ENCODE assay signal across 12 cellular contexts in genomic region chr5:66963559-66963971, GRCh38.
A peak's percentile ranks its signal among the peaks of the same experiment; 100 is the strongest.
DNase-seq lines count a peak whose midpoint lies in the region; ATAC-seq and TF ChIP-seq lines count a peak whose summit lies in the region.
"Had no signal": no experiment of that assay in that cellular context is flagged by ENCODE, and none has a peak within 500 bp of the region (broad histone marks: within the 10 kb centered on the region; RNA-seq: fewer than 3 reads in every experiment).

No MANE protein-coding gene starts in this region.

- peaks cover 6% of the 10 kb centered on the region for H3K27me3 Mint-ChIP-seq in activated T-cell treated with anti-CD3 and anti-CD28 coated beads, Interleukin-2, amount 50 U/mL, for 4 hours (ENCODE audit: low read depth)
- H3K27me3 Mint-ChIP-seq: IgD-negative memory B cell had no signal

- no peaks in the 10 kb centered on the region for H3K36me3 Mint-ChIP-seq in activated T-cell treated with anti-CD3 and anti-CD28 coated beads, Interleukin-2, amount 50 U/mL, for 4 hours (ENCODE audit: insufficient read depth)
- H3K36me3 Mint-ChIP-seq: IgD-negative memory B cell had no signal

- H3K4me2 ChIP-seq in IMR-90 (ENCODE audit: low read depth, low read length) = peak overlapping the region; percentile 38
- H3K4me2 ChIP-seq: BLaER1 had no signal

- DNase-seq in DMS53 (lab: John Stamatoyannopoulos, UW) (peak; percentile 47), IMR-90 (peak; percentile 40), epithelial cell of prostate (ENCODE audit: low read depth, low spot score) (no peak), lower lobe of right lung (no peak), NCI-H524 (lab: John Stamatoyannopoulos, UW) (no peak)
- no peak for DNase-seq in activated T-cell treated with anti-CD3 and anti-CD28 coated beads, Interleukin-2, amount 50 U/mL, for 4 hours
- DNase-seq: amniotic stem cell, NCI-H2029 treated with DMSO at 0.1 percent for 48 hours had no signal

- no peak for TF ChIP-seq CTCF in IMR-90 (conservative IDR thresholded peaks at IDR 0.05; ENCODE audit: low read depth, low read length)
- TF ChIP-seq CTCF in lower lobe of right lung (IDR thresholded peaks at IDR 0.05) = no peak

- no peaks in the 10 kb centered on the region for H3K36me3 ChIP-seq in IMR-90 (ENCODE audit: control insufficient read depth, insufficient read depth, low read length)
- no peaks in the 10 kb centered on the region for H3K36me3 ChIP-seq in lower lobe of right lung
- H3K36me3 ChIP-seq: BLaER1 had no signal

- TF ChIP-seq POLR2A in IMR-90 (IDR thresholded peaks at IDR 0.05; ENCODE audit: low read depth, low read length) = no peak

- in situ Hi-C loops in IMR-90 (cut with MboI; ENCODE audit: low sequenced_read_pairs) = no loop called here

- H2BK5ac ChIP-seq in IMR-90 (ENCODE audit: low read depth, low read length, poor library complexity, severe bottlenecking) = peak overlapping the region; percentile 4

- peaks cover 4 to 6% of the 10 kb centered on the region in 2 experiments; a peak in 2 of 4 replicates for H3K79me1 ChIP-seq in IMR-90 (ENCODE audit: low read depth in 1 of 2, low read length in 2 of 2)

- peak overlapping the region; percentile 13 for H4K5ac ChIP-seq in IMR-90 (ENCODE audit: low read depth, low read length)

- H3K27me3 ChIP-seq in IMR-90 (ENCODE audit: control insufficient read depth, insufficient read depth, low read length) = no peaks in the 10 kb centered on the region
- H3K27me3 ChIP-seq in lower lobe of right lung (ENCODE audit: low read depth) = no peaks in the 10 kb centered on the region
- H3K27me3 ChIP-seq: BLaER1 had no signal

- H3K9me1 ChIP-seq in IMR-90 (ENCODE audit: insufficient read depth, low read length) = peaks cover 7% of the 10 kb centered on the region; the same call in 1 of the 2 replicates

- intact Hi-C loops in IMR-90 (cut with micrococcal nuclease) = loop anchor here (10.0 kb wide), 1 partner anchor 139 kb away; no protein-coding TSS in a partner anchor
- intact Hi-C loops in lower lobe of right lung (cut with DNase I) = no loop called here

- no TSS peak for BruUV-seq in IMR-90 (replicated peaks; lab: Mats Ljungman, UMichigan)

- no peak overlapping the region for H3K56ac ChIP-seq in IMR-90 (ENCODE audit: extremely low read depth, insufficient read depth, low read length)

- H2AK9ac ChIP-seq in IMR-90 (replicated peaks; ENCODE audit: low read depth, low read length, poor library complexity) = no peak overlapping the region

- H3K9me3 ChIP-seq in IMR-90 (ENCODE audit: control insufficient read depth, insufficient read depth, low read length) (no peaks in the 10 kb centered on the region), lower lobe of right lung (no peaks in the 10 kb centered on the region)
- H3K9me3 ChIP-seq: BLaER1 had no signal

- H3K4me1 Mint-ChIP-seq in activated T-cell treated with anti-CD3 and anti-CD28 coated beads, Interleukin-2, amount 50 U/mL, for 4 hours (ENCODE audit: low read depth) = no peaks in the 10 kb centered on the region
- H3K4me1 Mint-ChIP-seq: IgD-negative memory B cell had no signal

- no peak overlapping the region for H2BK120ac ChIP-seq in IMR-90 (ENCODE audit: low read depth, low read length)

- H2AK5ac ChIP-seq in IMR-90 (ENCODE audit: low read depth, low read length) = no peak overlapping the region

- CTCF ChIA-PET in IMR-90 (lab: Yijun Ruan, JAX) = interaction anchor here (1.0 kb wide), 1 partner anchor 24 kb away, joined by 4 read pairs; no protein-coding TSS in a partner anchor

- no peak overlapping the region for H2BK15ac ChIP-seq in IMR-90 (ENCODE audit: low read depth, low read length)

- H3K23ac ChIP-seq in IMR-90 (ENCODE audit: low read depth, low read length) = no peak overlapping the region; the same call in 1 of the 2 replicates

- H3K4me3 Mint-ChIP-seq in activated T-cell treated with anti-CD3 and anti-CD28 coated beads, Interleukin-2, amount 50 U/mL, for 4 hours = no peak overlapping the region
- H3K4me3 Mint-ChIP-seq: IgD-negative memory B cell had no signal

- no CpG with 5 or more reads among the region's 1 CpG for WGBS in IMR-90 (ENCODE audit: extremely low coverage in 2 of 2, insufficient read length in 1 of 2), 2 experiments

- H3K14ac ChIP-seq in IMR-90 (replicated peaks; ENCODE audit: low read depth, low read length) = no peak overlapping the region

- H3K9ac ChIP-seq in IMR-90 (ENCODE audit: low read depth, low read length) = no peak overlapping the region
- H3K9ac ChIP-seq: BLaER1 had no signal

- H4K91ac ChIP-seq in IMR-90 (ENCODE audit: insufficient read depth, low read depth, low read length) = no peak overlapping the region

- H3K4me1 ChIP-seq in IMR-90 (ENCODE audit: control insufficient read depth, insufficient read depth, low read length) (peaks cover 7% of the 10 kb centered on the region), lower lobe of right lung (no peaks in the 10 kb centered on the region)
- H3K4me1 ChIP-seq: BLaER1 had no signal

- TF ChIP-seq RAD21 in IMR-90 (IDR thresholded peaks at IDR 0.05; ENCODE audit: low read length) = no peak

- H3K27ac ChIP-seq in IMR-90 (ENCODE audit: insufficient read depth, low read length) (no peak overlapping the region), epithelial cell of prostate (peak overlapping the region; percentile 48), lower lobe of right lung (no peak overlapping the region)
- H3K27ac ChIP-seq: BLaER1 had no signal

- H3K4ac ChIP-seq in IMR-90 (ENCODE audit: low read depth, low read length) = no peak overlapping the region

- H3K4me3 ChIP-seq in IMR-90 (ENCODE audit: insufficient read depth, low read depth, low read length) = no peak overlapping the region
- H3K4me3 ChIP-seq in lower lobe of right lung = no peak overlapping the region
- H3K4me3 ChIP-seq: BLaER1 had no signal

- H2AFZ ChIP-seq in IMR-90 (replicated peaks; ENCODE audit: low read length, poor library complexity) = no peak overlapping the region

- no peaks in the 10 kb centered on the region for H4K20me1 ChIP-seq in IMR-90 (ENCODE audit: insufficient read depth, low read length)
- H4K20me1 ChIP-seq: BLaER1 had no signal

- POLR2A ChIA-PET in IMR-90 (lab: Charles Lee; ENCODE audit: unreplicated experiment) = no interaction called here

- ATAC-seq in IMR-90 (ENCODE audit: low read depth) (0 out of 2 replicates have a peak, but pooled peaks have one; percentile 4), lower lobe of right lung (peak; percentile 48 to 61), GM18907 (IDR thresholded peaks at IDR 0.05; ENCODE audit: unreplicated experiment) (no peak), GM18909 (IDR thresholded peaks at IDR 0.05; ENCODE audit: poor library complexity, unreplicated experiment) (no peak)
- no peak for ATAC-seq in activated T-cell treated with anti-CD3 and anti-CD28 coated beads, Interleukin-2, amount 50 U/mL, for 4 hours

- dilution Hi-C loops in IMR-90 (cut with HindIII; ENCODE audit: low sequenced_read_pairs, unreplicated experiment) = no loop called here

- H4K8ac ChIP-seq in IMR-90 (ENCODE audit: low read depth in 2 of 2, low read length in 2 of 2) = peak overlapping the region in 1 of 2 experiments; percentile 4; a peak in 1 of 4 replicates

- no peaks in the 10 kb centered on the region for H3K9me3 Mint-ChIP-seq in activated T-cell treated with anti-CD3 and anti-CD28 coated beads, Interleukin-2, amount 50 U/mL, for 4 hours

- H3K18ac ChIP-seq in IMR-90 (ENCODE audit: low read depth, low read length) = peak overlapping the region; percentile 22; the same call in 1 of the 2 replicates

- H2BK20ac ChIP-seq in IMR-90 (ENCODE audit: low read depth, low read length) = peak overlapping the region; percentile 63; the same call in 1 of the 2 replicates

TF ChIP-seq in IMR-90, 13 proteins besides CTCF, POLR2A, EP300 and RAD21:
- TF ChIP-seq RCOR1 (IDR thresholded peaks at IDR 0.05; ENCODE audit: insufficient replicate concordance, low read length) (no peak), CEBPB (IDR thresholded peaks at IDR 0.05; ENCODE audit: low read depth, low read length) (peak; percentile 67)

Comparison
In these comparisons a context has a peak if more than half of its experiments do, and no peak if none do; other contexts are left out.
1. DNase-seq: peak in DMS53 (single experiment) and IMR-90 (single experiment); none in epithelial cell of prostate (single experiment), lower lobe of right lung (single experiment), NCI-H524 (0 of 2) and activated T-cell treated with anti-CD3 and anti-CD28 coated beads, Interleukin-2, amount 50 U/mL, for 4 hours (single experiment).
2. ATAC-seq: peak in IMR-90 (single experiment) and lower lobe of right lung (2 of 2); none in GM18907 (single experiment), activated T-cell treated with anti-CD3 and anti-CD28 coated beads, Interleukin-2, amount 50 U/mL, for 4 hours (0 of 2) and GM18909 (single experiment).